Comparison of ENCODE assay signal across 16 cellular contexts in genomic region chr12:31298510-31298904, GRCh38. TPM values are rescaled to one million over a fixed set of nuclear protein-coding genes. Genes with fewer than 3 reads are reported as not detected.
A peak's percentile ranks its signal among the peaks of the same experiment; 100 is the strongest.
DNase-seq lines count a peak whose midpoint lies in the region; ATAC-seq and TF ChIP-seq lines count a peak whose summit lies in the region.
"Had no signal": no experiment of that assay in that cellular context is flagged by ENCODE, and none has a peak within 500 bp of the region (broad histone marks: within the 10 kb centered on the region; RNA-seq: fewer than 3 reads in every experiment).

No MANE protein-coding gene starts in this region.

- no peaks in the 10 kb centered on the region for H3K27me3 Mint-ChIP-seq in activated T-cell treated with anti-CD3 and anti-CD28 coated beads, Interleukin-2, amount 50 U/mL, for 72 hours (ENCODE audit: low read depth)
- no peaks in the 10 kb centered on the region for H3K27me3 Mint-ChIP-seq in T-helper 17 cell
- no peaks in the 10 kb centered on the region for H3K27me3 Mint-ChIP-seq in stimulated activated naive B cell treated with anti-CD40 and anti-IgM and Interleukin-4, amounts not matched to agents 10 μg/mL and 1 μg/mL and 100 μg/mL, for 72 hours

- H3K27me3 ChIP-seq in thyroid gland = no peaks in the 10 kb centered on the region
- H3K27me3 ChIP-seq: heart right ventricle had no signal

- H3K4me3 Mint-ChIP-seq in activated T-cell treated with anti-CD3 and anti-CD28 coated beads, Interleukin-2, amount 50 U/mL, for 72 hours = no peak overlapping the region
- H3K4me3 Mint-ChIP-seq in T-helper 17 cell = no peak overlapping the region
- peak overlapping the region; percentile 65 to 66 for H3K4me3 Mint-ChIP-seq in stimulated activated naive B cell treated with anti-CD40 and anti-IgM and Interleukin-4, amounts not matched to agents 10 μg/mL and 1 μg/mL and 100 μg/mL, for 72 hours

- peaks cover 32% of the 10 kb centered on the region for H3K4me1 Mint-ChIP-seq in activated T-cell treated with anti-CD3 and anti-CD28 coated beads, Interleukin-2, amount 50 U/mL, for 72 hours (ENCODE audit: low read depth)
- peaks cover 19% of the 10 kb centered on the region for H3K4me1 Mint-ChIP-seq in T-helper 17 cell
- H3K4me1 Mint-ChIP-seq in stimulated activated naive B cell treated with anti-CD40 and anti-IgM and Interleukin-4, amounts not matched to agents 10 μg/mL and 1 μg/mL and 100 μg/mL, for 72 hours = peaks cover 39 to 66% of the 10 kb centered on the region in 2 donors

- TF ChIP-seq CTCF in thyroid gland (IDR thresholded peaks at IDR 0.05) = no peak

- peaks cover 18 to 39% of the 10 kb centered on the region in 2 donors for H3K36me3 Mint-ChIP-seq in activated T-cell treated with anti-CD3 and anti-CD28 coated beads, Interleukin-2, amount 50 U/mL, for 72 hours (ENCODE audit: insufficient read depth in 2 of 2)
- H3K36me3 Mint-ChIP-seq in T-helper 17 cell (ENCODE audit: low read depth) = peaks cover 6% of the 10 kb centered on the region
- peaks cover 44 to 54% of the 10 kb centered on the region in 2 donors for H3K36me3 Mint-ChIP-seq in stimulated activated naive B cell treated with anti-CD40 and anti-IgM and Interleukin-4, amounts not matched to agents 10 μg/mL and 1 μg/mL and 100 μg/mL, for 72 hours

- H3K27ac Mint-ChIP-seq in activated T-cell treated with anti-CD3 and anti-CD28 coated beads, Interleukin-2, amount 50 U/mL, for 72 hours = peak overlapping the region; percentile 9
- H3K27ac Mint-ChIP-seq in T-helper 17 cell = peak overlapping the region; percentile 39
- H3K27ac Mint-ChIP-seq in stimulated activated naive B cell treated with anti-CD40 and anti-IgM and Interleukin-4, amounts not matched to agents 10 μg/mL and 1 μg/mL and 100 μg/mL, for 72 hours = peak overlapping the region; percentile 92

- no peak for ATAC-seq in activated T-cell treated with anti-CD3 and anti-CD28 coated beads, Interleukin-2, amount 50 U/mL, for 72 hours (replicated peaks in 1 of 2)
- ATAC-seq in HG02642 (IDR thresholded peaks at IDR 0.05; ENCODE audit: poor library complexity, unreplicated experiment) (peak; percentile 41), T-helper 17 cell (no peak), HG03139 (IDR thresholded peaks at IDR 0.05; ENCODE audit: unreplicated experiment) (no peak)
- peak; percentile 76 to 85 for ATAC-seq in stimulated activated naive B cell treated with anti-CD40 and anti-IgM and Interleukin-4, amounts not matched to agents 10 μg/mL and 1 μg/mL and 100 μg/mL, for 72 hours (replicated peaks)
- ATAC-seq: A549, heart right ventricle, left ventricle myocardium superior had no signal

- H3K36me3 ChIP-seq in thyroid gland = peaks cover 0 to 3% of the 10 kb centered on the region in 2 donors

- H3K4me1 ChIP-seq in thyroid gland = no peaks in the 10 kb centered on the region

- no peak overlapping the region for H3K27ac ChIP-seq in thyroid gland
- H3K27ac ChIP-seq: A549, heart right ventricle had no signal

- H3K9me3 ChIP-seq in T-helper 17 cell (ENCODE audit: control insufficient read depth, low read length, poor library complexity, severe bottlenecking) = no peaks in the 10 kb centered on the region
- no peaks in the 10 kb centered on the region for H3K9me3 ChIP-seq in thyroid gland
- H3K9me3 ChIP-seq: A549, heart right ventricle had no signal

- no peak for DNase-seq in activated T-cell treated with anti-CD3 and anti-CD28 coated beads, Interleukin-2, amount 50 U/mL, for 72 hours
- DNase-seq in activated T-cell treated with anti-CD3 and anti-CD28 coated beads for 4 hours = no peak
- no peak for DNase-seq in T-helper 17 cell
- no peak for DNase-seq in stimulated activated naive B cell treated with anti-CD40 and anti-IgM and Interleukin-4, amounts not matched to agents 10 μg/mL and 1 μg/mL and 100 μg/mL, for 72 hours
- DNase-seq in thyroid gland = no peak
- DNase-seq in inferior parietal cortex (ENCODE audit: extremely low spot score) = no peak
- DNase-seq: DMS 273 treated with DMSO at 0.1 percent for 48 hours, heart right ventricle, IMR-90, left ventricle myocardium superior, NCI-H1694, NCI-H82, small intestine had no signal

- intact Hi-C loops in thyroid gland (cut with DNase I) = no loop called here

- 82 to 88% methylated on average over 2 of the region's 2 CpGs for WGBS in thyroid gland, 2 donors

- H3K9me3 Mint-ChIP-seq in activated T-cell treated with anti-CD3 and anti-CD28 coated beads, Interleukin-2, amount 50 U/mL, for 72 hours = no peaks in the 10 kb centered on the region
- H3K9me3 Mint-ChIP-seq in stimulated activated naive B cell treated with anti-CD40 and anti-IgM and Interleukin-4, amounts not matched to agents 10 μg/mL and 1 μg/mL and 100 μg/mL, for 72 hours = no peaks in the 10 kb centered on the region

- H3K4me3 ChIP-seq in thyroid gland (replicated peaks in 1 of 3) = no peak overlapping the region
- H3K4me3 ChIP-seq: A549, heart right ventricle had no signal

- TF ChIP-seq POLR2A in thyroid gland (IDR thresholded peaks at IDR 0.05) = no peak

RNA-seq across cellular contexts. Expression of gene SINHCAF, which starts 27.4 kb away (rescaled TPM):
- 100 to 1,000 TPM; 189 to 216 TPM for total RNA-seq in activated T-cell treated with anti-CD3 and anti-CD28 coated beads, Interleukin-2, amount 50 U/mL, for 72 hours
- 10 to 100 TPM; 87.1 to 95.7 TPM for total RNA-seq in T-helper 17 cell
- 100 to 1,000 TPM in 1 of 4 donors, 10 to 100 TPM in 3; 24.0 to 111 (median 55.2) TPM for total RNA-seq in thyroid gland

Comparison
In these comparisons a context has a peak if more than half of its experiments do, and no peak if none do; other contexts are left out.
1. ATAC-seq: peak in HG02642 (single experiment) and stimulated activated naive B cell treated with anti-CD40 and anti-IgM and Interleukin-4, amounts not matched to agents 10 μg/mL and 1 μg/mL and 100 μg/mL, for 72 hours (2 of 2); none in activated T-cell treated with anti-CD3 and anti-CD28 coated beads, Interleukin-2, amount 50 U/mL, for 72 hours (0 of 2), T-helper 17 cell (single experiment) and HG03139 (single experiment).
2. H3K27ac Mint-ChIP-seq: peak in every context shown above with its lines; median percentile 92 in stimulated activated naive B cell treated with anti-CD40 and anti-IgM and Interleukin-4, amounts not matched to agents 10 μg/mL and 1 μg/mL and 100 μg/mL, for 72 hours; 39 in T-helper 17 cell; 9 in activated T-cell treated with anti-CD3 and anti-CD28 coated beads, Interleukin-2, amount 50 U/mL, for 72 hours.
3. H3K4me3 Mint-ChIP-seq: peak in stimulated activated naive B cell treated with anti-CD40 and anti-IgM and Interleukin-4, amounts not matched to agents 10 μg/mL and 1 μg/mL and 100 μg/mL, for 72 hours (2 of 2); none in activated T-cell treated with anti-CD3 and anti-CD28 coated beads, Interleukin-2, amount 50 U/mL, for 72 hours (0 of 2) and T-helper 17 cell (single experiment).